ENCODE assay signal across 18 cellular contexts in genomic region chr15:96374494-96374893, GRCh38. TPM values are rescaled to one million over a fixed set of nuclear protein-coding genes. Genes with fewer than 3 reads are reported as not detected.
DNase-seq lines count a peak whose midpoint lies in the region; ATAC-seq and TF ChIP-seq lines count a peak whose summit lies in the region.
"Had no signal": no experiment of that assay in that cellular context is flagged by ENCODE, and none has a peak within 500 bp of the region (broad histone marks: within the 10 kb centered on the region; RNA-seq: fewer than 3 reads in every experiment).

No MANE protein-coding gene starts in this region.

- no peak overlapping the region for H2AFZ ChIP-seq in PC-9
- H2AFZ ChIP-seq: GM23338 had no signal

- H3K9me3 ChIP-seq in right lobe of liver (no peaks in the 10 kb centered on the region), PC-9 (ENCODE audit: insufficient read depth, low read depth) (no peaks in the 10 kb centered on the region)
- H3K9me3 ChIP-seq: A549, Caco-2 had no signal

- no peaks in the 10 kb centered on the region for H3F3A ChIP-seq in PC-9 (ENCODE audit: insufficient read depth, low read depth)

- H3K36me3 ChIP-seq in right lobe of liver (no peaks in the 10 kb centered on the region), PC-9 (ENCODE audit: low read depth) (no peaks in the 10 kb centered on the region)

- no peak for TF ChIP-seq CTCF in fibroblast of mammary gland (conservative IDR thresholded peaks at IDR 0.05; ENCODE audit: control insufficient read depth, insufficient read depth, low read depth, low read length)
- no peak for TF ChIP-seq CTCF in right lobe of liver (IDR thresholded peaks at IDR 0.05)
- no peak for TF ChIP-seq CTCF in PC-9 (conservative IDR thresholded peaks at IDR 0.05)

- ATAC-seq in right lobe of liver (no peak), GM19328 (IDR thresholded peaks at IDR 0.05; ENCODE audit: unreplicated experiment) (no peak)
- ATAC-seq: A549, GM12878, GM23338 had no signal

- no peak overlapping the region for H3K4me2 ChIP-seq in PC-9
- H3K4me2 ChIP-seq: A549, GM23338 had no signal

- no peaks in the 10 kb centered on the region for H3K79me2 ChIP-seq in PC-9 (ENCODE audit: low read depth)

- POLR2A ChIA-PET in PC-9 (lab: Charles Lee; ENCODE audit: unreplicated experiment) = no interaction called here

- BruUV-seq in PC-9 (replicated peaks; lab: Mats Ljungman, UMichigan) = no TSS peak

- no peaks in the 10 kb centered on the region for H3K4me1 ChIP-seq in right lobe of liver
- no peaks in the 10 kb centered on the region for H3K4me1 ChIP-seq in PC-9 (replicated peaks; ENCODE audit: insufficient read depth)
- H3K4me1 ChIP-seq: A549, Caco-2 had no signal

- no peaks in the 10 kb centered on the region for H3K27me3 ChIP-seq in right lobe of liver
- no peaks in the 10 kb centered on the region for H3K27me3 ChIP-seq in PC-9 (ENCODE audit: insufficient read depth, low read depth)

- H4K20me1 ChIP-seq in PC-9 (ENCODE audit: insufficient read depth) = no peaks in the 10 kb centered on the region

- no peak for TF ChIP-seq POLR2A in right lobe of liver (IDR thresholded peaks at IDR 0.05)

- CTCF ChIA-PET in PC-9 (lab: Charles Lee) = interaction anchor here (0.7 kb wide), 2 partner anchors 21 to 207 kb away, joined by 16 to 19 read pairs; no protein-coding TSS in a partner anchor

- 67% methylated on average over 5 of the region's 5 CpGs for WGBS in right lobe of liver (ENCODE audit: insufficient coverage, low coverage, low lambda C conversion rate, missing lambda C conversion rate)

- H3K27ac ChIP-seq in right lobe of liver (no peak overlapping the region), PC-9 (no peak overlapping the region)
- H3K27ac ChIP-seq: 22Rv1, A549, C4-2B had no signal

- no peak overlapping the region for H3K4me3 ChIP-seq in fibroblast of mammary gland (ENCODE audit: control insufficient read depth, low read depth, low read length)
- H3K4me3 ChIP-seq in right lobe of liver = no peak overlapping the region
- no peak overlapping the region for H3K4me3 ChIP-seq in PC-9
- H3K4me3 ChIP-seq: A549, GM12878, GM23338 had no signal

- no peaks in the 10 kb centered on the region; the same call in 1 of the 2 replicates for H3K9me2 ChIP-seq in PC-9 (ENCODE audit: insufficient read depth)

- DNase-seq in NCI-H1105 treated with DMSO at 0.1 percent for 48 hours (lab: John Stamatoyannopoulos, UW) (peak; percentile 17), NCI-H1105 (lab: John Stamatoyannopoulos, UW) (no peak), EH (ENCODE audit: low read depth) (peak; percentile 37), RPMI7951 (ENCODE audit: low read depth) (peak; percentile 51), fibroblast of mammary gland (ENCODE audit: low read depth) (peak; percentile 49), right lobe of liver (no peak), PC-9 (no peak)
- DNase-seq: AML-193; Caco-2; CD4-positive, alpha-beta T cell; HCEC 1CT; IMR-90 had no signal

- intact Hi-C loops in right lobe of liver (cut with DNase I) (no loop called here), PC-9 (cut with micrococcal nuclease; ENCODE audit: unreplicated experiment) (no loop called here)

RNA-seq across cellular contexts. Expression of gene NR2F2, which starts 44.0 kb away (rescaled TPM):
- total RNA-seq in RPMI7951 (2014; rRNA removed; shearing (Covaris generic)) = 13.2 and 18.7 TPM in 2 replicates
- total RNA-seq in right lobe of liver = 10 to 100 TPM; 11.6 to 30.0 (median 20.7) TPM
- total RNA-seq in PC-9 (2021) = 48.4 and 72.1 TPM in 2 replicates
- total RNA-seq: CD4-positive, alpha-beta T cell; GM23338 had no signal

Comparison
In these comparisons a context has a peak if more than half of its experiments do, and no peak if none do; other contexts are left out.
1. DNase-seq: peak in NCI-H1105 treated with DMSO at 0.1 percent for 48 hours (single experiment), EH (single experiment), RPMI7951 (single experiment) and fibroblast of mammary gland (single experiment); none in NCI-H1105 (single experiment), right lobe of liver (0 of 3) and PC-9 (0 of 2).